17 cellular contexts compared by ENCODE assay signal in the genomic region with DNA sequence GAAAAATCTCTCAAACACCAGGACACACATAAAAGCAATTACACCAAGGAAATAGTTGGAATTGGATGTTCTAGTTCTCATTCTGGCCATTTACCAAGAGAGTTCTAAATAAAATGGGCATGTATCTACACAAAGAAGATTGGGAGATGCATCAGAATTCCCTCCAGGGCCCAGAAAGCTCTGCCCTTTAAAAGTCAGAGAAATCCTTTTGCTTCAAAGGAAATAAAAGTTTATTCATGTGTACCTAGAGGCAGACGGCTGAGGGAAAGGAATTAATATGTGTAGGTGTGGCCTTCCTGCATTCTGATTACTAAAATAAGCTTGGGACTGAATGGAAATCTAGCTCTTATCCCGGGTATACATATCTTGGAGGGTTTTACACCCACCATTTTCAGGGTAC.
"Had no signal": no experiment of that assay in that cellular context is flagged by ENCODE, and none has a peak within 500 bp of the region (broad histone marks: within the 10 kb centered on the region; RNA-seq: fewer than 3 reads in every experiment).

No MANE protein-coding gene starts in this region.

- ATAC-seq: body of pancreas; gastrocnemius medialis; heart right ventricle; left colon; lower lobe of right lung; stimulated activated naive CD8-positive, alpha-beta T cell treated with anti-CD3 and anti-CD28 coated beads, Interleukin-15, Interleukin-2, amounts not matched to agents 100 U/mL and 50 U/mL, for 24 hours had no signal

- H3K9me3 ChIP-seq: body of pancreas, gastrocnemius medialis, lower lobe of right lung had no signal

- H3K4me1 ChIP-seq: body of pancreas, gastrocnemius medialis, lower lobe of right lung, parathyroid adenoma had no signal

- H3K79me2 ChIP-seq: parathyroid adenoma had no signal

- H2AFZ ChIP-seq: parathyroid adenoma had no signal

- H3K36me3 ChIP-seq: gastrocnemius medialis, heart right ventricle, lower lobe of right lung had no signal

- H3K27ac ChIP-seq: body of pancreas, gastrocnemius medialis, heart right ventricle, lower lobe of right lung, parathyroid adenoma had no signal

- H3K4me3 ChIP-seq: body of pancreas, gastrocnemius medialis, heart right ventricle, lower lobe of right lung had no signal

- H3K9ac ChIP-seq: parathyroid adenoma had no signal

- DNase-seq: activated CD4-positive, alpha-beta T cell treated with anti-CD3 and anti-CD28 coated beads, Interleukin-2, amount 10 ng/mL, durations not matched to agents 7 days and 5 days; activated CD4-positive, CD25-positive, alpha-beta regulatory T cell; activated CD8-positive, alpha-beta memory T cell treated with anti-CD3 and anti-CD28 coated beads for 24 hours; activated gamma-delta T cell treated with Interleukin-2 at 50 U/mL for 16 hours; amniotic stem cell; body of pancreas; effector CD8-positive, alpha-beta T cell; gastrocnemius medialis; heart right ventricle; left colon; lower lobe of right lung; midbrain; stimulated activated CD4-positive, alpha-beta T cell treated with anti-CD3 and anti-CD28 coated beads, Interleukin-15, amount 100 ng/mL, for 24 hours; stimulated activated CD4-positive, alpha-beta T cell treated with anti-CD3 and anti-CD28 coated beads, Interleukin-4, amount 100 ng/mL, for 1 hour; stimulated activated naive CD8-positive, alpha-beta T cell treated with anti-CD3 and anti-CD28 coated beads, Interleukin-15, Interleukin-2, amounts not matched to agents 100 U/mL and 50 U/mL, for 24 hours; SW 1271 had no signal

- H3K27me3 ChIP-seq: body of pancreas, gastrocnemius medialis, heart right ventricle had no signal
